Comparison of ENCODE assay signal across 17 cellular contexts in the genomic region with DNA sequence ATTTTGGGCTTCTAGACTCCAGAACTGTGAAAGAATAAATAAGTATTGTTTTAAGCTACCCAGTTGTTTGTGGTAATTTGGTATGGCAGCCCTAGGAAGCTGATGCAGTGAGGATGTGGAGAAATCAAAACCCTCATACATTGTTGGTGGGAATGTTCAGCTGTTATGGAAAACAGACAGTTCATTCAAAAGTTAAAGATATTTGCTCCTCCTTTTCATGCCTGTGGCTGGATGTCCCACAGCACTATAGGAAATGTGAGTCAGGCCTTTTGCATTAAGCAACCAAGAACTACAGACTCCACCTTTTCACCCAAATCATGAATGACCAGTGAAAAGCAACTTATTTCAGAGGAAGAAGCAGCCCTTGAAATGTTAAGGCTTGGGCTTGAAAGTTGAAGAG. TPM values are rescaled to one million over a fixed set of nuclear protein-coding genes. Genes with fewer than 3 reads are reported as not detected.
A peak's percentile ranks its signal among the peaks of the same experiment; 100 is the strongest.
DNase-seq lines count a peak whose midpoint lies in the region; ATAC-seq and TF ChIP-seq lines count a peak whose summit lies in the region.
"Had no signal": no experiment of that assay in that cellular context is flagged by ENCODE, and none has a peak within 500 bp of the region (broad histone marks: within the 10 kb centered on the region; RNA-seq: fewer than 3 reads in every experiment).

No MANE protein-coding gene starts in this region.

- H3K4me1 Mint-ChIP-seq in activated T-cell treated with anti-CD3 and anti-CD28 coated beads, Interleukin-2, amount 50 U/mL, for 4 hours (ENCODE audit: low read depth) = peaks cover 4% of the 10 kb centered on the region
- no peaks in the 10 kb centered on the region for H3K4me1 Mint-ChIP-seq in T-helper 2 cell treated with Interferon-gamma antibody and Interleukin-4, amounts not matched to agents 5 μg/mL and 100 μg/mL, for 36 hours (ENCODE audit: low read depth)

- no peak overlapping the region for H3K9ac ChIP-seq in SK-N-SH
- H3K9ac ChIP-seq in fibroblast of lung (ENCODE audit: insufficient read depth, low read length) = no peak overlapping the region

- H3K36me3 Mint-ChIP-seq in activated T-cell treated with anti-CD3 and anti-CD28 coated beads, Interleukin-2, amount 50 U/mL, for 4 hours (ENCODE audit: insufficient read depth) = peaks cover 19% of the 10 kb centered on the region
- peaks cover 1% of the 10 kb centered on the region for H3K36me3 Mint-ChIP-seq in T-helper 2 cell treated with Interferon-gamma antibody and Interleukin-4, amounts not matched to agents 5 μg/mL and 100 μg/mL, for 36 hours (ENCODE audit: low read depth)

- CTCF ChIA-PET in SK-N-SH (lab: Yijun Ruan, JAX) = interaction anchor here (1.1 to 1.4 kb wide), 3 partner anchors 19 to 175 kb away, joined by 3 to 4 read pairs (median 4); no protein-coding TSS in a partner anchor

- H3K27ac ChIP-seq in SK-N-SH (ENCODE audit: low read depth in 2 of 2, low read length in 1 of 2) (peak overlapping the region in 1 of 2 experiments; percentile 63; a peak in 2 of 4 replicates), SJCRH30 (peak overlapping the region; percentile 80), fibroblast of lung (ENCODE audit: insufficient read depth, low read length) (no peak overlapping the region)
- H3K27ac ChIP-seq: testis had no signal

- peaks cover 15% of the 10 kb centered on the region for H3F3A ChIP-seq in SK-N-SH (replicated peaks; ENCODE audit: insufficient read depth)

- TF ChIP-seq EP300 in SK-N-SH (IDR thresholded peaks at IDR 0.05; ENCODE audit: borderline replicate concordance in 1 of 2, low read depth in 1 of 2, low read length in 1 of 2) = no peak

- no peaks in the 10 kb centered on the region for H3K27me3 Mint-ChIP-seq in activated T-cell treated with anti-CD3 and anti-CD28 coated beads, Interleukin-2, amount 50 U/mL, for 4 hours (ENCODE audit: low read depth)
- no peaks in the 10 kb centered on the region for H3K27me3 Mint-ChIP-seq in T-helper 2 cell treated with Interferon-gamma antibody and Interleukin-4, amounts not matched to agents 5 μg/mL and 100 μg/mL, for 36 hours (ENCODE audit: low read depth)

- H4K20me1 ChIP-seq in SK-N-SH (ENCODE audit: insufficient read depth) (no peaks in the 10 kb centered on the region), fibroblast of lung (ENCODE audit: control insufficient read depth, extremely low read depth, insufficient read depth, low read length) (no peaks in the 10 kb centered on the region)

- no peak for TF ChIP-seq CTCF in SK-N-SH (IDR thresholded peaks at IDR 0.05)
- no peak for TF ChIP-seq CTCF in fibroblast of lung (conservative IDR thresholded peaks at IDR 0.05 in 1 of 2, IDR thresholded peaks at IDR 0.05 in 1 of 2; ENCODE audit: low read depth in 1 of 2, low read length in 2 of 2)

- no peaks in the 10 kb centered on the region for H3K9me3 Mint-ChIP-seq in activated T-cell treated with anti-CD3 and anti-CD28 coated beads, Interleukin-2, amount 50 U/mL, for 4 hours
- H3K9me3 Mint-ChIP-seq in T-helper 2 cell treated with Interferon-gamma antibody and Interleukin-4, amounts not matched to agents 5 μg/mL and 100 μg/mL, for 36 hours = no peaks in the 10 kb centered on the region

- H2AFZ ChIP-seq in SK-N-SH (ENCODE audit: low read depth) (no peak overlapping the region), fibroblast of lung (ENCODE audit: low read length) (no peak overlapping the region)

- H3K36me3 ChIP-seq in SK-N-SH (replicated peaks in 1 of 2; ENCODE audit: control insufficient read depth in 1 of 2, insufficient read depth in 2 of 2, low read length in 1 of 2) (peaks cover 6 to 13% of the 10 kb centered on the region in 2 experiments), SJCRH30 (no peaks in the 10 kb centered on the region), fibroblast of lung (ENCODE audit: control insufficient read depth, insufficient read depth, low read length) (no peaks in the 10 kb centered on the region)

- no peaks in the 10 kb centered on the region for H3K9me2 ChIP-seq in SK-N-SH

- H3K4me2 ChIP-seq in SK-N-SH (no peak overlapping the region), fibroblast of lung (ENCODE audit: extremely low read depth, insufficient read depth, low read length) (no peak overlapping the region)

- H3K4me3 ChIP-seq in SK-N-SH (ENCODE audit: low read depth in 2 of 2, low read length in 1 of 2) = no peak overlapping the region
- no peak overlapping the region for H3K4me3 ChIP-seq in SJCRH30
- H3K4me3 ChIP-seq in fibroblast of lung (replicated peaks in 1 of 4; ENCODE audit: control extremely low read depth in 1 of 4, insufficient read depth in 1 of 4, low read depth in 3 of 4, low read length in 4 of 4) = no peak overlapping the region
- H3K4me3 ChIP-seq: testis had no signal

- POLR2A ChIA-PET in SK-N-SH (lab: Yijun Ruan, JAX) = no interaction called here

- H3K27ac Mint-ChIP-seq in T-helper 2 cell treated with Interferon-gamma antibody and Interleukin-4, amounts not matched to agents 5 μg/mL and 100 μg/mL, for 36 hours = no peak overlapping the region

- ATAC-seq in SK-N-SH treated with all-trans-retinoic acid at 6 μM for 48 hours = peak; percentile 43; the same call in 2 of the 3 replicates
- ATAC-seq in activated T-cell treated with anti-CD3 and anti-CD28 coated beads, Interleukin-2, amount 50 U/mL, for 4 hours = no peak
- ATAC-seq in HG02938 (IDR thresholded peaks at IDR 0.05; ENCODE audit: unreplicated experiment) = no peak
- ATAC-seq: Panc1 had no signal

- H3K4me3 Mint-ChIP-seq in activated T-cell treated with anti-CD3 and anti-CD28 coated beads, Interleukin-2, amount 50 U/mL, for 4 hours = no peak overlapping the region
- H3K4me3 Mint-ChIP-seq in T-helper 2 cell treated with Interferon-gamma antibody and Interleukin-4, amounts not matched to agents 5 μg/mL and 100 μg/mL, for 36 hours = no peak overlapping the region

- H3K79me2 ChIP-seq in SK-N-SH (ENCODE audit: insufficient read depth) = peaks cover 14% of the 10 kb centered on the region
- no peaks in the 10 kb centered on the region for H3K79me2 ChIP-seq in fibroblast of lung (ENCODE audit: control insufficient read depth, insufficient read depth, low read length)

- no peaks in the 10 kb centered on the region for H3K27me3 ChIP-seq in SK-N-SH (ENCODE audit: insufficient read depth)
- no peaks in the 10 kb centered on the region for H3K27me3 ChIP-seq in SJCRH30
- H3K27me3 ChIP-seq in fibroblast of lung (ENCODE audit: control insufficient read depth, insufficient read depth, low read length) = no peaks in the 10 kb centered on the region
- H3K27me3 ChIP-seq: testis had no signal

- H3K4me1 ChIP-seq in SK-N-SH (ENCODE audit: control insufficient read depth in 1 of 2, insufficient read depth in 2 of 2, low read depth in 1 of 2, low read length in 1 of 2) (peaks cover 4 to 12% of the 10 kb centered on the region in 2 experiments; a peak in 3 of 4 replicates), SJCRH30 (peaks cover 15% of the 10 kb centered on the region), fibroblast of lung (ENCODE audit: control insufficient read depth, extremely low read depth, insufficient read depth, low read length) (peaks cover 5% of the 10 kb centered on the region)
- H3K4me1 ChIP-seq: testis had no signal

- no peaks in the 10 kb centered on the region for H3K9me3 ChIP-seq in SK-N-SH
- 0 out of 2 replicates have a peak, but pooled peaks cover 2% of the 10 kb centered on the region for H3K9me3 ChIP-seq in SJCRH30 (replicated peaks)
- H3K9me3 ChIP-seq in fibroblast of lung (ENCODE audit: control insufficient read depth, insufficient read depth, low read depth, low read length) = no peaks in the 10 kb centered on the region
- H3K9me3 ChIP-seq: testis had no signal

- DNase-seq in SK-N-SH (no peak), SJCRH30 (peak; percentile 22 to 69), fibroblast of lung (ENCODE audit: low read depth in 2 of 2) (peak; percentile 80 to 83), SK-N-DZ (ENCODE audit: low spot score) (no peak)
- no peak for DNase-seq in activated T-cell treated with anti-CD3 and anti-CD28 coated beads, Interleukin-2, amount 50 U/mL, for 4 hours
- no peak for DNase-seq in T-helper 2 cell treated with Interferon-gamma antibody and Interleukin-4, amounts not matched to agents 5 μg/mL and 100 μg/mL, for 36 hours (ENCODE audit: low spot score)
- DNase-seq: 8988T; activated naive CD4-positive, alpha-beta T cell treated with Interleukin-2 at 50 U/mL for 16 hours; erythroblast; GOT3; mesendoderm; NCI-H1092; NCI-H2227 treated with DMSO at 0.1 percent for 48 hours; testis had no signal

- TF ChIP-seq RAD21 in SK-N-SH (IDR thresholded peaks at IDR 0.05; ENCODE audit: low read length) = no peak

TF ChIP-seq in SK-N-SH treated with all-trans-retinoic acid at 6 μM for 48 hours, 23 proteins besides CTCF, POLR2A, EP300 and RAD21 (continues in another document):
- TF ChIP-seq SNAI2 (CRISPR knock-in tag; IDR thresholded peaks at IDR 0.05) (no peak), PPARA (CRISPR knock-in tag; IDR thresholded peaks at IDR 0.05; ENCODE audit: borderline replicate concordance) (no peak), ARNTL (CRISPR knock-in tag; IDR thresholded peaks at IDR 0.05; ENCODE audit: borderline replicate concordance, low read depth) (no peak), ZC3H10 (CRISPR knock-in tag; IDR thresholded peaks at IDR 0.05) (no peak), RARB (CRISPR knock-in tag; IDR thresholded peaks at IDR 0.05) (no peak)

TF ChIP-seq in SK-N-SH, 30 proteins besides CTCF, POLR2A, EP300 and RAD21:
- no peak for TF ChIP-seq NRF1 (IDR thresholded peaks at IDR 0.05; ENCODE audit: low read depth, low read length)
- TF ChIP-seq MEF2A (IDR thresholded peaks at IDR 0.05; ENCODE audit: borderline replicate concordance, low read depth) = no peak

RNA-seq across cellular contexts. Expression of gene BBS12, which starts 6.7 kb away (rescaled TPM):
- polyA plus RNA-seq in SK-N-SH (2012; rRNA removed) (1.5 and 2.1 TPM in 2 replicates), fibroblast of lung (1.5 and 3.6 TPM in 2 replicates)
- polyA plus RNA-seq in SK-N-SH (2012; cell fraction: cytosol; rRNA removed) = 2.4 and 2.6 TPM in 2 replicates
- polyA plus RNA-seq in SK-N-SH (2012; cell fraction: nucleus; rRNA removed) = 0.62 and 1.2 TPM in 2 replicates
- 3.5 and 4.2 TPM in 2 replicates for total RNA-seq in SJCRH30 (2014; rRNA removed; shearing (Covaris generic))
- 7.4 and 8.4 TPM in 2 replicates for total RNA-seq in fibroblast of lung
- 2.0 and 3.3 TPM in 2 replicates for polyA plus RNA-seq in fibroblast of lung (2012)
- polyA minus RNA-seq in fibroblast of lung (ENCODE audit: low replicate concordance) = 1.1 TPM in 1 of 2 replicates, not detected in the other
- 0.95 and 1.6 TPM in 2 replicates for polyA plus RNA-seq in SK-N-DZ (2014; cell fraction: cytosol; rRNA removed)
- 0.46 and 1.3 TPM in 2 replicates for polyA plus RNA-seq in SK-N-DZ (2014; cell fraction: nucleus; rRNA removed)
- total RNA-seq in activated T-cell treated with anti-CD3 and anti-CD28 coated beads, Interleukin-2, amount 50 U/mL, for 4 hours = 1 to 10 TPM; 1.2 to 1.3 (median 1.2) TPM

Comparison
In these comparisons a context has a peak if more than half of its experiments do, and no peak if none do; other contexts are left out.
1. DNase-seq: peak in SJCRH30 (2 of 2) and fibroblast of lung (2 of 2); none in SK-N-SH (single experiment), SK-N-DZ (single experiment), activated T-cell treated with anti-CD3 and anti-CD28 coated beads, Interleukin-2, amount 50 U/mL, for 4 hours (single experiment) and T-helper 2 cell treated with Interferon-gamma antibody and Interleukin-4, amounts not matched to agents 5 μg/mL and 100 μg/mL, for 36 hours (single experiment).